In genomic region chr1:236063551-236063918, GRCh38 we compare ENCODE assay signal across 10 cellular contexts. TPM values are rescaled to one million over a fixed set of nuclear protein-coding genes. Genes with fewer than 3 reads are reported as not detected.
DNase-seq lines count a peak whose midpoint lies in the region; ATAC-seq and TF ChIP-seq lines count a peak whose summit lies in the region.
"Had no signal": no experiment of that assay in that cellular context is flagged by ENCODE, and none has a peak within 500 bp of the region (broad histone marks: within the 10 kb centered on the region; RNA-seq: fewer than 3 reads in every experiment).

No MANE protein-coding gene starts in this region.

- H3K9ac ChIP-seq in colonic mucosa (ENCODE audit: low read depth in 2 of 2, low read length in 2 of 2), result peak overlapping the region; percentile 26 to 91

- ATAC-seq in activated naive CD4-positive, alpha-beta T cell treated with anti-CD3 and anti-CD28 coated beads, Interleukin-2, amount 50 U/mL, for 72 hours, result no peak

- no peak for DNase-seq in activated naive CD4-positive, alpha-beta T cell treated with anti-CD3 and anti-CD28 coated beads for 36 hours
- DNase-seq in activated naive CD4-positive, alpha-beta T cell treated with anti-CD3 and anti-CD28 coated beads, Interleukin-2, amount 50 U/mL, for 72 hours (ENCODE audit: low spot score in 2 of 2), result no peak
- no peak for DNase-seq in colonic mucosa
- DNase-seq in mesothelial cell of epicardium (ENCODE audit: low spot score in 2 of 2, unreplicated experiment in 2 of 2), result no peak
- DNase-seq in tibial nerve (ENCODE audit: low spot score in 2 of 2), result no peak
- DNase-seq in hippocampal formation (lab: John Stamatoyannopoulos, UW), result no peak
- DNase-seq in NCI-H774 (lab: John Stamatoyannopoulos, UW), result no peak
- no peak for DNase-seq in OCI-M1 (lab: John Stamatoyannopoulos, UW)

- H3K4me1 Mint-ChIP-seq in activated naive CD4-positive, alpha-beta T cell treated with anti-CD3 and anti-CD28 coated beads for 36 hours (ENCODE audit: low read depth), result peaks cover 28% of the 10 kb centered on the region
- peaks cover 15% of the 10 kb centered on the region for H3K4me1 Mint-ChIP-seq in mesothelial cell of epicardium

- peaks cover 19% of the 10 kb centered on the region for H3K27me3 ChIP-seq in colonic mucosa
- no peaks in the 10 kb centered on the region for H3K27me3 ChIP-seq in tibial nerve

- no peak overlapping the region for H3K27ac Mint-ChIP-seq in activated naive CD4-positive, alpha-beta T cell treated with anti-CD3 and anti-CD28 coated beads for 36 hours
- no peak overlapping the region for H3K27ac Mint-ChIP-seq in activated naive CD4-positive, alpha-beta T cell treated with anti-CD3 and anti-CD28 coated beads, Interleukin-2, amount 50 U/mL, for 72 hours
- peak overlapping the region; percentile 77 for H3K27ac Mint-ChIP-seq in mesothelial cell of epicardium
- H3K27ac Mint-ChIP-seq: activated naive CD8-positive, alpha-beta T cell treated with anti-CD3 and anti-CD28 coated beads, Interleukin-2, amount 10 ng/mL, durations not matched to agents 7 days and 5 days had no signal

- H3K4me1 ChIP-seq in colonic mucosa (no peaks in the 10 kb centered on the region), tibial nerve (peaks cover 0 to 74% (median 10%) of the 10 kb centered on the region in 4 donors)

- peaks cover 42% of the 10 kb centered on the region for H3K27me3 Mint-ChIP-seq in activated naive CD4-positive, alpha-beta T cell treated with anti-CD3 and anti-CD28 coated beads for 36 hours (ENCODE audit: low read depth)
- peaks cover 52% of the 10 kb centered on the region for H3K27me3 Mint-ChIP-seq in mesothelial cell of epicardium (ENCODE audit: low read depth)

- TF ChIP-seq CTCF in colonic mucosa (IDR thresholded peaks at IDR 0.05) (no peak), mesothelial cell of epicardium (IDR thresholded peaks at IDR 0.05; ENCODE audit: unreplicated experiment) (no peak), tibial nerve (IDR thresholded peaks at IDR 0.05) (no peak)

- peak overlapping the region; percentile 20 for H3K4me3 Mint-ChIP-seq in activated naive CD4-positive, alpha-beta T cell treated with anti-CD3 and anti-CD28 coated beads for 36 hours
- H3K4me3 Mint-ChIP-seq in mesothelial cell of epicardium, result peak overlapping the region; percentile 71

- intact Hi-C loops in activated naive CD4-positive, alpha-beta T cell treated with anti-CD3 and anti-CD28 coated beads for 36 hours (cut with micrococcal nuclease), result loop anchor here (10.0 kb wide), 3 partner anchors 149 to 419 kb away; partner anchors contain the start of gene GNG4
- intact Hi-C loops in colonic mucosa (cut with DNase I), result no loop called here

- TF ChIP-seq EP300 in tibial nerve (IDR thresholded peaks at IDR 0.05), result no peak

- no peak for TF ChIP-seq POLR2A in tibial nerve (IDR thresholded peaks at IDR 0.05)

- CTCF ChIA-PET in activated naive CD4-positive, alpha-beta T cell treated with anti-CD3 and anti-CD28 coated beads for 36 hours (lab: Charles Lee), result no interaction called here

- H3K4me3 ChIP-seq in colonic mucosa, result peak overlapping the region; percentile 51
- peak overlapping the region; percentile 75 to 97 (median 85) for H3K4me3 ChIP-seq in tibial nerve

- no peaks in the 10 kb centered on the region for H3K9me3 ChIP-seq in colonic mucosa
- no peaks in the 10 kb centered on the region for H3K9me3 ChIP-seq in tibial nerve

- H3K36me3 Mint-ChIP-seq in activated naive CD4-positive, alpha-beta T cell treated with anti-CD3 and anti-CD28 coated beads for 36 hours (ENCODE audit: low read depth), result no peaks in the 10 kb centered on the region
- peaks cover 0 to 9% of the 10 kb centered on the region in 2 donors for H3K36me3 Mint-ChIP-seq in activated naive CD4-positive, alpha-beta T cell treated with anti-CD3 and anti-CD28 coated beads, Interleukin-2, amount 50 U/mL, for 72 hours
- no peaks in the 10 kb centered on the region for H3K36me3 Mint-ChIP-seq in mesothelial cell of epicardium

- 24 to 25% methylated on average over 6 of the region's 6 CpGs for WGBS in tibial nerve, 2 donors

- H3K27ac ChIP-seq in colonic mucosa, result peak overlapping the region; percentile 80
- peak overlapping the region; percentile 93 to 96 (median 95) for H3K27ac ChIP-seq in tibial nerve

- H3K36me3 ChIP-seq in colonic mucosa, result no peaks in the 10 kb centered on the region
- H3K36me3 ChIP-seq in tibial nerve, result peaks cover 0 to 8% (median 0%) of the 10 kb centered on the region in 3 donors

- H3K9me3 Mint-ChIP-seq in activated naive CD4-positive, alpha-beta T cell treated with anti-CD3 and anti-CD28 coated beads for 36 hours, result no peaks in the 10 kb centered on the region
- no peaks in the 10 kb centered on the region for H3K9me3 Mint-ChIP-seq in activated naive CD4-positive, alpha-beta T cell treated with anti-CD3 and anti-CD28 coated beads, Interleukin-2, amount 50 U/mL, for 72 hours
- no peaks in the 10 kb centered on the region for H3K9me3 Mint-ChIP-seq in mesothelial cell of epicardium
- H3K9me3 Mint-ChIP-seq: activated naive CD8-positive, alpha-beta T cell treated with anti-CD3 and anti-CD28 coated beads, Interleukin-2, amount 10 ng/mL, durations not matched to agents 7 days and 5 days had no signal

RNA-seq across cellular contexts. Expression of gene NID1, which starts 1.4 kb away (rescaled TPM):
- under 1 TPM in 1 of 2 experiments, not detected in 1; 0.10 TPM for total RNA-seq in activated naive CD4-positive, alpha-beta T cell treated with anti-CD3 and anti-CD28 coated beads for 36 hours
- under 1 TPM in 1 of 2 donors, not detected in 1; 0.70 TPM for total RNA-seq in activated naive CD4-positive, alpha-beta T cell treated with anti-CD3 and anti-CD28 coated beads, Interleukin-2, amount 50 U/mL, for 72 hours
- total RNA-seq in colonic mucosa (10 to 100 TPM in 1 of 2 donors, 1 to 10 TPM in 1; 8.8 to 25.5 TPM), mesothelial cell of epicardium (42.4 to 45.5 TPM (median 45.0 TPM) in 3 replicates), tibial nerve (100 to 1,000 TPM; 192 to 321 (median 215) TPM)
- total RNA-seq: OCI-LY7 had no signal

Comparison
In these comparisons a context has a peak if more than half of its experiments do, and no peak if none do; other contexts are left out.
1. RNA of gene NID1, which starts 1.4 kb away (total RNA-seq): 192 to 321 TPM in tibial nerve, 42.4 to 45.5 TPM in mesothelial cell of epicardium and 8.8 to 25.5 TPM in colonic mucosa; 0.70 TPM in activated naive CD4-positive, alpha-beta T cell treated with anti-CD3 and anti-CD28 coated beads, Interleukin-2, amount 50 U/mL, for 72 hours and 0.10 TPM in activated naive CD4-positive, alpha-beta T cell treated with anti-CD3 and anti-CD28 coated beads for 36 hours; every median in the first group is over 4 times any median in the second.